26 cellular contexts compared by ENCODE assay signal in genomic region chr1:4741876-4742423, GRCh38.
"Had no signal": no experiment of that assay in that cellular context is flagged by ENCODE, and none has a peak within 500 bp of the region (broad histone marks: within the 10 kb centered on the region; RNA-seq: fewer than 3 reads in every experiment).

No MANE protein-coding gene starts in this region.

- FAIRE-seq: bronchial epithelial cell, endometrium, pancreas had no signal

- DNase-seq: activated CD4-positive, alpha-beta memory T cell treated with anti-CD3 and anti-CD28 coated beads for 36 hours; activated CD4-positive, alpha-beta T cell treated with anti-CD3 and anti-CD28 coated beads, Interleukin-2, amount 10 ng/mL, durations not matched to agents 24 days and 14 days; activated naive CD4-positive, alpha-beta T cell; activated T-cell treated with anti-CD3 and anti-CD28 coated beads, Interleukin-2, amount 50 U/mL, for 4 hours; effector CD4-positive, alpha-beta T cell; gastrocnemius medialis; glutamatergic neuron; islet precursor cell; left cardiac atrium; left ventricle myocardium superior; mammary epithelial cell; naive thymus-derived CD4-positive, alpha-beta T cell; stimulated activated CD4-positive, alpha-beta T cell treated with anti-CD3 and anti-CD28 coated beads, Interleukin-2, amount 100 ng/mL, for 24 hours; stimulated activated naive B cell treated with anti-CD40 and anti-IgM and Interleukin-4, amounts not matched to agents 10 μg/mL and 1 μg/mL and 100 μg/mL, for 72 hours; stomach; T-helper 2 cell; tibial artery; upper lobe of right lung had no signal

- H3K4me1 ChIP-seq: gastrocnemius medialis, pancreas, prostate gland, stomach, tibial artery, upper lobe of right lung had no signal

- H3K4me2 ChIP-seq: smooth muscle cell had no signal

- H3K9me3 ChIP-seq: gastrocnemius medialis, pancreas, prostate gland, upper lobe of right lung had no signal

- H3K36me3 ChIP-seq: gastrocnemius medialis, pancreas, prostate gland, stomach, tibial artery, upper lobe of right lung had no signal

- H3K4me3 ChIP-seq: gastrocnemius medialis, pancreas, prostate gland, smooth muscle cell, stomach, tibial artery, upper lobe of right lung had no signal

- H3K27me3 ChIP-seq: pancreas had no signal

- H3K27ac ChIP-seq: epithelial cell of prostate, gastrocnemius medialis, pancreas, prostate gland, stomach, tibial artery, upper lobe of right lung had no signal

- ATAC-seq: activated CD4-positive, CD25-positive, alpha-beta regulatory T cell treated with anti-CD3 and anti-CD28 coated beads, Interleukin-2, amount 50 U/mL, for 24 hours; activated naive CD4-positive, alpha-beta T cell treated with anti-CD3 and anti-CD28 coated beads, Interleukin-2, amount 50 U/mL, for 72 hours; activated T-cell treated with anti-CD3 and anti-CD28 coated beads, Interleukin-2, amount 50 U/mL, for 4 hours; gastrocnemius medialis; left cardiac atrium; left ventricle myocardium superior; naive thymus-derived CD4-positive, alpha-beta T cell; pancreas; stimulated activated naive B cell treated with anti-CD40 and anti-IgM and Interleukin-4, amounts not matched to agents 10 μg/mL and 1 μg/mL and 100 μg/mL, for 72 hours; upper lobe of right lung had no signal
